19 cellular contexts compared by ENCODE assay signal in the genomic region with DNA sequence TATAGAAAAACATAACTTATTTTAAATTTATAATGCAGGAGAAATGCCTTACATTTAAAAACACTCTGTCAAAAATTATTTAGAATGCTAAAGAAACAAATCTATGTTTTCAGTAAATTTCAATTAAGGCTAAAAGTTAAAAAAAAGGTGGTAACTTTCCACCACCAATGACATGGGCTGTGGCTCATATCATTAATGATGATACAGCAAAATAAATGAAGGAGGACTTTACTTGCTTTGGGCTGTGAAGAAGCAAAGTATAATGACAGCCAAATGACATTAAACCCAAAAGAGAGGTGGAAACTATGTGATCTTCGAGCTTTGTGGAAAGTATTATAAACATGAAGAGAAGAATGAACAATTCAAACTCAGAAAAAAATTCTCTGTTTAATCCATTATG.
"Had no signal": no experiment of that assay in that cellular context is flagged by ENCODE, and none has a peak within 500 bp of the region (broad histone marks: within the 10 kb centered on the region; RNA-seq: fewer than 3 reads in every experiment).

No MANE protein-coding gene starts in this region.

- H3K4me1 Mint-ChIP-seq: natural killer cell; stimulated activated naive B cell treated with anti-CD40 and anti-IgM and Interleukin-4, amounts not matched to agents 10 μg/mL and 1 μg/mL and 100 μg/mL, for 72 hours had no signal

- H3K4me2 ChIP-seq: neural progenitor cell had no signal

- H3K36me3 Mint-ChIP-seq: natural killer cell; stimulated activated naive B cell treated with anti-CD40 and anti-IgM and Interleukin-4, amounts not matched to agents 10 μg/mL and 1 μg/mL and 100 μg/mL, for 72 hours had no signal

- H3K36me3 ChIP-seq: colonic mucosa, heart left ventricle, neural progenitor cell, sigmoid colon, thoracic aorta, transverse colon had no signal

- H3K4me3 ChIP-seq: colonic mucosa, heart left ventricle, mucosa of descending colon, neural progenitor cell, sigmoid colon, skin epidermis, thoracic aorta, transverse colon had no signal

- ATAC-seq: left colon; mucosa of descending colon; natural killer cell; stimulated activated naive B cell treated with anti-CD40 and anti-IgM and Interleukin-4, amounts not matched to agents 10 μg/mL and 1 μg/mL and 100 μg/mL, for 72 hours; stimulated activated naive CD8-positive, alpha-beta T cell treated with anti-CD3 and anti-CD28 coated beads, Interleukin-15, amount 100 ng/mL, for 72 hours had no signal

- DNase-seq: colonic mucosa; erythroblast; foreskin melanocyte; heart left ventricle; hippocampal formation; left colon; mammary epithelial cell; mucosa of descending colon; natural killer cell; nucleus accumbens; sigmoid colon; stimulated activated CD4-positive, alpha-beta T cell treated with anti-CD3 and anti-CD28 coated beads, Interleukin-2, amount 100 ng/mL, for 24 hours; stimulated activated CD4-positive, alpha-beta T cell treated with anti-CD3 and anti-CD28 coated beads, Interleukin-4, amount 100 ng/mL, for 4 hours; stimulated activated naive B cell treated with anti-CD40 and anti-IgM and Interleukin-4, amounts not matched to agents 10 μg/mL and 1 μg/mL and 100 μg/mL, for 72 hours; stimulated activated naive CD8-positive, alpha-beta T cell treated with anti-CD3 and anti-CD28 coated beads, Interleukin-15, amount 100 ng/mL, for 72 hours; transverse colon had no signal

- H2AFZ ChIP-seq: neural progenitor cell had no signal

- H3K27me3 ChIP-seq: colonic mucosa, heart left ventricle, neural progenitor cell, sigmoid colon, transverse colon had no signal

- H3K4me3 Mint-ChIP-seq: natural killer cell; neural progenitor cell; stimulated activated naive B cell treated with anti-CD40 and anti-IgM and Interleukin-4, amounts not matched to agents 10 μg/mL and 1 μg/mL and 100 μg/mL, for 72 hours; stimulated activated naive CD8-positive, alpha-beta T cell treated with anti-CD3 and anti-CD28 coated beads, Interleukin-15, amount 100 ng/mL, for 72 hours had no signal

- H3K9me3 ChIP-seq: colonic mucosa, heart left ventricle, mucosa of descending colon, sigmoid colon, thoracic aorta, transverse colon had no signal

- H3K27ac ChIP-seq: colonic mucosa, neural progenitor cell, skin epidermis, transverse colon had no signal

- H3K4me1 ChIP-seq: colonic mucosa had no signal

- H3K9ac ChIP-seq: neural progenitor cell had no signal

- H3K27ac Mint-ChIP-seq: natural killer cell; neural progenitor cell; stimulated activated naive B cell treated with anti-CD40 and anti-IgM and Interleukin-4, amounts not matched to agents 10 μg/mL and 1 μg/mL and 100 μg/mL, for 72 hours; stimulated activated naive CD8-positive, alpha-beta T cell treated with anti-CD3 and anti-CD28 coated beads, Interleukin-15, amount 100 ng/mL, for 72 hours had no signal

- H3K27me3 Mint-ChIP-seq: stimulated activated naive CD8-positive, alpha-beta T cell treated with anti-CD3 and anti-CD28 coated beads, Interleukin-15, amount 100 ng/mL, for 72 hours had no signal

- H3K9me3 Mint-ChIP-seq: natural killer cell; neural progenitor cell; stimulated activated naive B cell treated with anti-CD40 and anti-IgM and Interleukin-4, amounts not matched to agents 10 μg/mL and 1 μg/mL and 100 μg/mL, for 72 hours; stimulated activated naive CD8-positive, alpha-beta T cell treated with anti-CD3 and anti-CD28 coated beads, Interleukin-15, amount 100 ng/mL, for 72 hours had no signal
